In genomic region chr3:108345492-108346205, GRCh38 we compare ENCODE assay signal across 16 cellular contexts. TPM values are rescaled to one million over a fixed set of nuclear protein-coding genes. Genes with fewer than 3 reads are reported as not detected.
DNase-seq lines count a peak whose midpoint lies in the region; ATAC-seq, FAIRE-seq and TF ChIP-seq lines count a peak whose summit lies in the region.
"Had no signal": no experiment of that assay in that cellular context is flagged by ENCODE, and none has a peak within 500 bp of the region (broad histone marks: within the 10 kb centered on the region; RNA-seq: fewer than 3 reads in every experiment).

No MANE protein-coding gene starts in this region.

- no peak overlapping the region for H3K4me3 ChIP-seq in mucosa of descending colon
- no peak overlapping the region for H3K4me3 ChIP-seq in smooth muscle cell
- H3K4me3 ChIP-seq: sigmoid colon had no signal

- no peak overlapping the region for H3K4me2 ChIP-seq in smooth muscle cell

- H2AFZ ChIP-seq in smooth muscle cell (ENCODE audit: low read depth) = no peak overlapping the region

- H3K36me3 ChIP-seq in mucosa of descending colon (ENCODE audit: low read depth) = no peaks in the 10 kb centered on the region
- no peaks in the 10 kb centered on the region for H3K36me3 ChIP-seq in smooth muscle cell (ENCODE audit: low read depth)
- H3K36me3 ChIP-seq: sigmoid colon had no signal

- H3K9ac ChIP-seq in smooth muscle cell (ENCODE audit: low read depth) = no peak overlapping the region

- H4K20me1 ChIP-seq in smooth muscle cell (ENCODE audit: low read depth) = no peaks in the 10 kb centered on the region

- H3K27me3 ChIP-seq in smooth muscle cell (ENCODE audit: low read depth) = no peaks in the 10 kb centered on the region
- H3K27me3 ChIP-seq: sigmoid colon had no signal

- ATAC-seq in mucosa of descending colon (peak; percentile 61), HG03439 (IDR thresholded peaks at IDR 0.05; ENCODE audit: unreplicated experiment) (no peak), HG03175 (IDR thresholded peaks at IDR 0.05; ENCODE audit: unreplicated experiment) (no peak)
- ATAC-seq in stimulated activated naive CD8-positive, alpha-beta T cell treated with anti-CD3 and anti-CD28 coated beads, Interleukin-15, Interleukin-2, amounts not matched to agents 100 U/mL and 50 U/mL, for 24 hours = no peak

- no peak for DNase-seq in GM12891 (ENCODE audit: insufficient read length, low spot score)
- DNase-seq in MV-4-11 (lab: John Stamatoyannopoulos, UW) = peak; percentile 48
- peak; percentile 15 for DNase-seq in RPMI8226
- no peak for DNase-seq in mucosa of descending colon
- no peak for DNase-seq in stimulated activated naive CD8-positive, alpha-beta T cell treated with anti-CD3 and anti-CD28 coated beads, Interleukin-15, Interleukin-2, amounts not matched to agents 100 U/mL and 50 U/mL, for 24 hours
- DNase-seq in smooth muscle cell (lab: John Stamatoyannopoulos, UW; ENCODE audit: unreplicated experiment) = no peak
- DNase-seq: naive thymus-derived CD4-positive, alpha-beta T cell; NCI-H2081 treated with DMSO at 0.1 percent for 48 hours; sigmoid colon; T1000 had no signal

- TF ChIP-seq CTCF in mucosa of descending colon (IDR thresholded peaks at IDR 0.05) (no peak), smooth muscle cell (IDR thresholded peaks at IDR 0.05; ENCODE audit: borderline replicate concordance, insufficient read depth, poor library complexity, severe bottlenecking) (no peak)

- no peaks in the 10 kb centered on the region for H3K79me2 ChIP-seq in smooth muscle cell (ENCODE audit: low read depth)

- no peak for TF ChIP-seq POLR2A in GM12891 (IDR thresholded peaks at IDR 0.05; ENCODE audit: low read depth, low read length)

- WGBS in smooth muscle cell (ENCODE audit: low lambda C conversion rate) = 38% methylated on average over 6 of the region's 6 CpGs

- no peaks in the 10 kb centered on the region for H3F3A ChIP-seq in smooth muscle cell (ENCODE audit: low read depth)

- H3K27ac ChIP-seq in smooth muscle cell (ENCODE audit: low read depth) = no peak overlapping the region
- H3K27ac ChIP-seq: C4-2B, sigmoid colon had no signal

- no peaks in the 10 kb centered on the region for H3K4me1 ChIP-seq in mucosa of descending colon (ENCODE audit: low read depth)
- peaks cover 10% of the 10 kb centered on the region for H3K4me1 ChIP-seq in smooth muscle cell (ENCODE audit: low read depth)
- H3K4me1 ChIP-seq: sigmoid colon had no signal

- no peak for FAIRE-seq in GM12891 (lab: Jason Lieb, UNC)
- FAIRE-seq: keratinocyte had no signal

- H3K9me3 ChIP-seq in mucosa of descending colon (no peaks in the 10 kb centered on the region), smooth muscle cell (replicated peaks; ENCODE audit: low read depth) (no peaks in the 10 kb centered on the region)
- H3K9me3 ChIP-seq: sigmoid colon had no signal

- intact Hi-C loops in mucosa of descending colon (cut with DNase I, micrococcal nuclease) = no loop called here

TF ChIP-seq in GM12891, 5 proteins besides CTCF, POLR2A, EP300 and RAD21:
- TF ChIP-seq SPI1 (IDR thresholded peaks at IDR 0.05; ENCODE audit: low read depth, low read length) (peak; percentile 63), TAF1 (IDR thresholded peaks at IDR 0.05; ENCODE audit: low read depth, low read length) (no peak)

RNA-seq across cellular contexts. Expression of gene HHLA2, which starts 49.3 kb away (rescaled TPM):
- polyA plus RNA-seq in GM12891 (2012; ENCODE audit: low read depth, missing spikeins) = 0.13 TPM
- total RNA-seq in mucosa of descending colon (100 to 1,000 TPM in 2 of 3 donors, 10 to 100 TPM in 1; 98.2 to 276 (median 169) TPM), smooth muscle cell (not detected in 2 replicates)
- polyA plus RNA-seq in smooth muscle cell = not detected in 2 replicates
- total RNA-seq: glomerular endothelial cell had no signal
- polyA plus RNA-seq: IgD-negative memory B cell, keratinocyte had no signal

Comparison
In these comparisons a context has a peak if more than half of its experiments do, and no peak if none do; other contexts are left out.
1. DNase-seq: peak in MV-4-11 (single experiment) and RPMI8226 (single experiment); none in GM12891 (single experiment), mucosa of descending colon (0 of 3), stimulated activated naive CD8-positive, alpha-beta T cell treated with anti-CD3 and anti-CD28 coated beads, Interleukin-15, Interleukin-2, amounts not matched to agents 100 U/mL and 50 U/mL, for 24 hours (single experiment) and smooth muscle cell (single experiment).
2. RNA of gene HHLA2, which starts 49.3 kb away (total RNA-seq): 98.2 to 276 TPM in mucosa of descending colon; not detected in smooth muscle cell; every median in the first group is over 10 times any median in the second.